19 cellular contexts compared by ENCODE assay signal in the genomic region with DNA sequence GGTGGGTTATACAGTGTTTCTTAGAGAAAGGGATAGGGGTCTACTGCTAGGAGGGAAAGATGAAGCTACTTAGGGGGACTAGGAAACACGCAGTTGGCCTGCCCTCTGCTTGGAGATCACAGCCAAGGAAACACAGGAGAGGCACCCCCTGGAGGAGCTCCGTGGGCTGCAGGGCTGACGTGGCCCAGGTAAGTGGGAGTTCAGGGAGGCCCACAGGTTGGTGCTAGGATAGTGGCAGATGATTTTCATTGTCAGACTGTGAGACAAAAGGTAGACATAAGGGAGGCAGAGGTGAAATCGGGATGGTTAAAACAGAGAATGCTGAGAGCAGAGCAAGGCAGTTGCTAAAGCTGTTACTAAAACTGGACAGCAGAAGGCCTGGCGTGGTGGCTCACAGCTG.
"Had no signal": no experiment of that assay in that cellular context is flagged by ENCODE, and none has a peak within 500 bp of the region (broad histone marks: within the 10 kb centered on the region; RNA-seq: fewer than 3 reads in every experiment).

No MANE protein-coding gene starts in this region.

- H3K4me1 ChIP-seq: gastrocnemius medialis, left lung had no signal

- H3K79me2 ChIP-seq: hepatocyte had no signal

- H3K27ac ChIP-seq: coronary artery, dorsolateral prefrontal cortex, esophagus muscularis mucosa, gastrocnemius medialis, heart left ventricle, hepatocyte, left lung, lower lobe of right lung had no signal

- H3K4me3 ChIP-seq: coronary artery, dorsolateral prefrontal cortex, esophagus muscularis mucosa, gastrocnemius medialis, heart left ventricle, hepatocyte, left lung, lower lobe of right lung, mucosa of descending colon had no signal

- H3K36me3 ChIP-seq: esophagus muscularis mucosa, gastrocnemius medialis, heart left ventricle, left lung, lower lobe of right lung had no signal

- H3K4me2 ChIP-seq: hepatocyte had no signal

- ATAC-seq: gastrocnemius medialis, heart left ventricle, left cardiac atrium, left lung, left ventricle myocardium superior, lower lobe of right lung, mucosa of descending colon had no signal

- H3K9me3 ChIP-seq: esophagus muscularis mucosa, gastrocnemius medialis, heart left ventricle, left lung, lower lobe of right lung, mucosa of descending colon had no signal

- DNase-seq: dermis blood vessel endothelial cell; dorsolateral prefrontal cortex; effector CD4-positive, alpha-beta T cell; effector memory CD4-positive, alpha-beta T cell; foreskin melanocyte; gastrocnemius medialis; glutamatergic neuron; heart left ventricle; hypothalamus; left cardiac atrium; left ventricle myocardium superior; lower lobe of right lung; mesenchymal stem cell; mucosa of descending colon; naive B cell had no signal

- H2AFZ ChIP-seq: hepatocyte had no signal

- H3K27me3 ChIP-seq: esophagus muscularis mucosa, gastrocnemius medialis, hepatocyte, left lung had no signal
